ENCODE assay signal across 7 cellular contexts in the genomic region with DNA sequence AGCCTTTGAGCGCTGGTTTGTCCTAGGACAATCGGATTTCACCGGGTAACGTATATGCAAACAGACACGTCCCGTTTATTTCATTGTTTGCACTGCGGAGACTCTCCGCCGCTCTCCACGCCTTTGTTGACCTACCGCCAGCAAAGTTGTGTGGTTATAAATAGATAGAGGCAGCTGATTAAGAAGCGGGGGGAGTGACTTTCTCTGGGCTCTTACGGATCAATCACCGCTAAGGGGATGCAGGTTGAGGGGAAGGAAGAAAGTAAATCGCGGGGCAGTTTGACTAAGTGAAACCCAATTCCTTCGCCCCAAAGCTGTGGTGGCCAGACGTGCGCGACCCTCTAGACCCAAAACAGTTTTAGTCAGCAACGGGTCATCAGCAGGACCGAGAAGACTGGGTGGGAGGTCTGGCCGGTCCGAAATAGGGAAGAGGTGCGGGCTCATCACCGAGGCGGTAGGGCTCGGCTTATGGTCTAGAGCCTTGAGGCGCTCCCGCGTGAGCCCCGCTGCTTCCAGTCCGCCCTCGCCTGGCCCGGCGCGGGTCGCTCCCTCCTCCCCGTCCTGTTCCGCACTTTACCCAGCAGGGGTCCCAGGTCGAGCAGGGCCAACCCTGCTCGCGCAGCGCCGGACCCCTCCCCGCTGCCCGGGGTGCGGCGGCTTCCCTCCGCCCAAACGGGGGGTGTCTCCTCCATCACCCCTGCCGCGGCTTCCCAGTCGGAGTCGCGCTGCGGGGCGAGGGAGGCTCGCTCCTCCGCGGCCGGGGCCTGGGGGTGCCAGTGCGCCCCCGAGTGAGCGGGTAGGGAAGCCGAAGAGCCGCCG.
DNase-seq lines count a peak whose midpoint lies in the region; TF ChIP-seq lines count a peak whose summit lies in the region.

No MANE protein-coding gene starts in this region.

- H3K27me3 ChIP-seq in iPS-20b (ENCODE audit: insufficient read depth, low read length) = peaks cover 63% of the 10 kb centered on the region

- TF ChIP-seq CTCF in GM10266 (IDR thresholded peaks at IDR 0.05; ENCODE audit: control insufficient read depth, insufficient read depth, low read depth, missing control alignments) (no peak), HFF-Myc (IDR thresholded peaks at IDR 0.05; ENCODE audit: low read depth, low read length, missing control alignments) (no peak)

- H3K4me3 ChIP-seq in HFF-Myc (replicated peaks; ENCODE audit: low read depth, low read length) (peak overlapping the region; percentile 20; the same call in 1 of the 2 replicates), iPS-20b (ENCODE audit: low read length) (peak overlapping the region; percentile 85), skin epidermis (peak overlapping the region; percentile 21 to 47 (median 22))

- no peaks in the 10 kb centered on the region for H3K9me3 ChIP-seq in iPS-20b (ENCODE audit: insufficient read depth, low read depth, low read length)

- DNase-seq in GM10266 (ENCODE audit: extremely low spot score) (peak; percentile 23), HFF-Myc (ENCODE audit: extremely low read depth, low read depth) (no peak), NCI-H2171 (lab: John Stamatoyannopoulos, UW) (peak; percentile 78), amniotic epithelial cell (ENCODE audit: low read depth) (peak; percentile 12), cerebellum (ENCODE audit: low spot score) (no peak)

- no peaks in the 10 kb centered on the region for H3K36me3 ChIP-seq in iPS-20b (ENCODE audit: insufficient read depth, low read depth, low read length)

- no peak overlapping the region for H3K27ac ChIP-seq in iPS-20b (ENCODE audit: low read length)
- H3K27ac ChIP-seq in skin epidermis = no peak overlapping the region

- peaks cover 9% of the 10 kb centered on the region for H3K4me1 ChIP-seq in iPS-20b (ENCODE audit: insufficient read depth, low read length)

- H3K9ac ChIP-seq in iPS-20b (ENCODE audit: low read depth, low read length) = peak overlapping the region; percentile 70; the same call in 1 of the 2 replicates

Comparison
In these comparisons a context has a peak if more than half of its experiments do, and no peak if none do; other contexts are left out.
1. DNase-seq: peak in GM10266 (single experiment), NCI-H2171 (single experiment) and amniotic epithelial cell (single experiment); none in HFF-Myc (single experiment) and cerebellum (single experiment).
2. H3K4me3 ChIP-seq: peak in every context shown above with its lines; median percentile 85 in iPS-20b; 22 in skin epidermis; 20 in HFF-Myc.